22 cellular contexts compared by ENCODE assay signal in the genomic region with DNA sequence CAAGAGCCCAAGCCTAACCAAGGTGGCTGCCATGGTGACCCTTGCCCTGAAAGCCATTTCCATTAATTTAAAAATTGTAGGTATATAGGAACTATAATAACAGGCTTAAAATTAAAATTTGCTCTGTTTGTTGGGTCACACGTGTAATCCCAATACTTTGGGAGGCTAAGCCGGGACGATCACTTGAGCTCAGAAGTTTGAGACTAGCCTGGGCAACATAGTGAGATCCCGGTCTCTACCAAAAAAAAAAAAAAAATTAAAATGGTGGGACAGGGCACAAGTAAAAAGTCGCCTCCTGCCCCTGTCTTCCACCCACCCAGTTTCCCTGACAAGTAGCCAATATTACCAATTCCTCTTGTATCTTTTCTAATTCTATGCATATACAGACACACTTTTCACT. TPM values are rescaled to one million over a fixed set of nuclear protein-coding genes. Genes with fewer than 3 reads are reported as not detected.
DNase-seq lines count a peak whose midpoint lies in the region; ATAC-seq and TF ChIP-seq lines count a peak whose summit lies in the region.
"Had no signal": no experiment of that assay in that cellular context is flagged by ENCODE, and none has a peak within 500 bp of the region (broad histone marks: within the 10 kb centered on the region; RNA-seq: fewer than 3 reads in every experiment).

No MANE protein-coding gene starts in this region.

- TF ChIP-seq CTCF in gastroesophageal sphincter (IDR thresholded peaks at IDR 0.05): no peak

- peaks cover 76% of the 10 kb centered on the region for H3K36me3 Mint-ChIP-seq in stimulated activated naive CD8-positive, alpha-beta T cell treated with anti-CD3 and anti-CD28 coated beads, Interleukin-15, Interleukin-2, amounts not matched to agents 100 ng/mL and 50 ng/mL, for 24 hours (ENCODE audit: low read depth)
- H3K36me3 Mint-ChIP-seq in activated T-helper 17 cell treated with anti-CD3 and anti-CD28 coated beads, Interleukin-2, amount 50 U/mL, for 72 hours (ENCODE audit: low read depth): peaks cover 96% of the 10 kb centered on the region
- peaks cover 25% of the 10 kb centered on the region for H3K36me3 Mint-ChIP-seq in memory B cell

- no peak overlapping the region for H3K4me3 ChIP-seq in gastroesophageal sphincter
- H3K4me3 ChIP-seq: heart left ventricle, testis, uterus had no signal

- H3K36me3 ChIP-seq in gastroesophageal sphincter: peaks cover 0 to 9% of the 10 kb centered on the region in 2 donors
- H3K36me3 ChIP-seq: uterus had no signal

- no peaks in the 10 kb centered on the region for H3K9me3 ChIP-seq in gastroesophageal sphincter
- H3K9me3 ChIP-seq: heart left ventricle, testis, uterus had no signal

- no peaks in the 10 kb centered on the region for H3K27me3 ChIP-seq in gastroesophageal sphincter
- H3K27me3 ChIP-seq: heart left ventricle, testis, uterus had no signal

- H3K4me1 ChIP-seq in gastroesophageal sphincter: peaks cover 2 to 99% (median 14%) of the 10 kb centered on the region in 3 donors

- peak overlapping the region; percentile 28 for H3K4me3 Mint-ChIP-seq in stimulated activated naive CD8-positive, alpha-beta T cell treated with anti-CD3 and anti-CD28 coated beads, Interleukin-15, Interleukin-2, amounts not matched to agents 100 ng/mL and 50 ng/mL, for 24 hours
- H3K4me3 Mint-ChIP-seq in stimulated activated naive CD8-positive, alpha-beta T cell treated with anti-CD3 and anti-CD28 coated beads, Interleukin-15, amount 100 ng/mL, for 72 hours: no peak overlapping the region
- H3K4me3 Mint-ChIP-seq in activated T-helper 17 cell treated with anti-CD3 and anti-CD28 coated beads, Interleukin-2, amount 50 U/mL, for 72 hours: peak overlapping the region; percentile 51
- H3K4me3 Mint-ChIP-seq in memory B cell: no peak overlapping the region

- peaks cover 93% of the 10 kb centered on the region for H3K4me1 Mint-ChIP-seq in stimulated activated naive CD8-positive, alpha-beta T cell treated with anti-CD3 and anti-CD28 coated beads, Interleukin-15, Interleukin-2, amounts not matched to agents 100 ng/mL and 50 ng/mL, for 24 hours (ENCODE audit: low read depth)
- peaks cover 70% of the 10 kb centered on the region for H3K4me1 Mint-ChIP-seq in stimulated activated naive CD8-positive, alpha-beta T cell treated with anti-CD3 and anti-CD28 coated beads, Interleukin-15, amount 100 ng/mL, for 72 hours
- peaks cover 46% of the 10 kb centered on the region for H3K4me1 Mint-ChIP-seq in activated T-helper 17 cell treated with anti-CD3 and anti-CD28 coated beads, Interleukin-2, amount 50 U/mL, for 72 hours
- H3K4me1 Mint-ChIP-seq in memory B cell: peaks cover 51% of the 10 kb centered on the region

- 87 to 94% methylated on average over 5 of the region's 5 CpGs for WGBS in gastroesophageal sphincter (ENCODE audit: low coverage in 1 of 2), 2 donors

- H3K27ac Mint-ChIP-seq in stimulated activated naive CD8-positive, alpha-beta T cell treated with anti-CD3 and anti-CD28 coated beads, Interleukin-15, Interleukin-2, amounts not matched to agents 100 ng/mL and 50 ng/mL, for 24 hours: peak overlapping the region; percentile 74
- no peak overlapping the region for H3K27ac Mint-ChIP-seq in stimulated activated naive CD8-positive, alpha-beta T cell treated with anti-CD3 and anti-CD28 coated beads, Interleukin-15, amount 100 ng/mL, for 72 hours
- no peak overlapping the region for H3K27ac Mint-ChIP-seq in activated T-helper 17 cell treated with anti-CD3 and anti-CD28 coated beads, Interleukin-2, amount 50 U/mL, for 72 hours
- H3K27ac Mint-ChIP-seq in memory B cell: peak overlapping the region; percentile 79

- H3K9me3 Mint-ChIP-seq in stimulated activated naive CD8-positive, alpha-beta T cell treated with anti-CD3 and anti-CD28 coated beads, Interleukin-15, Interleukin-2, amounts not matched to agents 100 ng/mL and 50 ng/mL, for 24 hours: peaks cover 6% of the 10 kb centered on the region
- H3K9me3 Mint-ChIP-seq in stimulated activated naive CD8-positive, alpha-beta T cell treated with anti-CD3 and anti-CD28 coated beads, Interleukin-15, amount 100 ng/mL, for 72 hours: no peaks in the 10 kb centered on the region
- no peaks in the 10 kb centered on the region for H3K9me3 Mint-ChIP-seq in activated T-helper 17 cell treated with anti-CD3 and anti-CD28 coated beads, Interleukin-2, amount 50 U/mL, for 72 hours
- H3K9me3 Mint-ChIP-seq in memory B cell: no peaks in the 10 kb centered on the region
- H3K9me3 Mint-ChIP-seq: T-cell had no signal

- no peak for ATAC-seq in stimulated activated naive CD8-positive, alpha-beta T cell treated with anti-CD3 and anti-CD28 coated beads, Interleukin-15, amount 100 ng/mL, for 72 hours
- no peak for ATAC-seq in activated T-helper 17 cell treated with anti-CD3 and anti-CD28 coated beads, Interleukin-2, amount 50 U/mL, for 72 hours (replicated peaks)
- ATAC-seq in memory B cell (ENCODE audit: low read depth) (no peak), gastroesophageal sphincter (no peak), HG03175 (IDR thresholded peaks at IDR 0.05; ENCODE audit: unreplicated experiment) (no peak)
- ATAC-seq: Panc1, T-cell had no signal

- TF ChIP-seq EP300 in gastroesophageal sphincter (IDR thresholded peaks at IDR 0.05): no peak

- no peak for DNase-seq in stimulated activated naive CD8-positive, alpha-beta T cell treated with anti-CD3 and anti-CD28 coated beads, Interleukin-15, amount 100 ng/mL, for 72 hours
- DNase-seq in memory B cell (ENCODE audit: low spot score in 2 of 2) (no peak), COLO829 (ENCODE audit: low spot score) (no peak)
- DNase-seq: activated T-cell treated with anti-CD3 and anti-CD28 coated beads, Interleukin-2, amount 50 U/mL, for 1 hour; GOT3; KBM-7; MV-4-11; NCI-H1694; NCI-H2171 treated with DMSO at 0.1 percent for 48 hours; NCI-H524 treated with DMSO at 0.1 percent for 48 hours; occipital lobe; SIG-M5; T-cell had no signal

- no peaks in the 10 kb centered on the region for H3K27me3 Mint-ChIP-seq in stimulated activated naive CD8-positive, alpha-beta T cell treated with anti-CD3 and anti-CD28 coated beads, Interleukin-15, Interleukin-2, amounts not matched to agents 100 ng/mL and 50 ng/mL, for 24 hours
- no peaks in the 10 kb centered on the region for H3K27me3 Mint-ChIP-seq in stimulated activated naive CD8-positive, alpha-beta T cell treated with anti-CD3 and anti-CD28 coated beads, Interleukin-15, amount 100 ng/mL, for 72 hours
- H3K27me3 Mint-ChIP-seq in activated T-helper 17 cell treated with anti-CD3 and anti-CD28 coated beads, Interleukin-2, amount 50 U/mL, for 72 hours: no peaks in the 10 kb centered on the region
- no peaks in the 10 kb centered on the region for H3K27me3 Mint-ChIP-seq in memory B cell
- H3K27me3 Mint-ChIP-seq: T-cell had no signal

- no peak for TF ChIP-seq POLR2A in gastroesophageal sphincter (IDR thresholded peaks at IDR 0.05)

- H3K27ac ChIP-seq in gastroesophageal sphincter: no peak overlapping the region
- H3K27ac ChIP-seq: C4-2B, heart left ventricle, uterus had no signal

RNA-seq across cellular contexts. Expression of a gene that starts 6.6 kb away (rescaled TPM):
- total RNA-seq in activated T-helper 17 cell treated with anti-CD3 and anti-CD28 coated beads, Interleukin-2, amount 50 U/mL, for 72 hours: 100 to 1,000 TPM; 284 to 302 TPM
- total RNA-seq in gastroesophageal sphincter: 10 to 100 TPM; 65.7 to 93.7 (median 84.1) TPM

RNA-seq across cellular contexts. Expression of a gene that starts 7.3 kb away (rescaled TPM):
- 1 to 10 TPM; 9.4 to 9.7 TPM for total RNA-seq in activated T-helper 17 cell treated with anti-CD3 and anti-CD28 coated beads, Interleukin-2, amount 50 U/mL, for 72 hours
- total RNA-seq in gastroesophageal sphincter: 10 to 100 TPM; 18.2 to 34.1 (median 19.9) TPM

RNA-seq across cellular contexts. Expression of a gene that starts 48.3 kb away (rescaled TPM):
- total RNA-seq in activated T-helper 17 cell treated with anti-CD3 and anti-CD28 coated beads, Interleukin-2, amount 50 U/mL, for 72 hours: 10 to 100 TPM; 54.7 to 59.3 TPM
- 10 to 100 TPM; 13.4 to 25.3 (median 18.8) TPM for total RNA-seq in gastroesophageal sphincter

Comparison
In these comparisons a context has a peak if more than half of its experiments do, and no peak if none do; other contexts are left out.
1. H3K27ac Mint-ChIP-seq: peak in stimulated activated naive CD8-positive, alpha-beta T cell treated with anti-CD3 and anti-CD28 coated beads, Interleukin-15, Interleukin-2, amounts not matched to agents 100 ng/mL and 50 ng/mL, for 24 hours (single experiment) and memory B cell (single experiment); none in stimulated activated naive CD8-positive, alpha-beta T cell treated with anti-CD3 and anti-CD28 coated beads, Interleukin-15, amount 100 ng/mL, for 72 hours (0 of 2) and activated T-helper 17 cell treated with anti-CD3 and anti-CD28 coated beads, Interleukin-2, amount 50 U/mL, for 72 hours (single experiment).
2. H3K4me3 Mint-ChIP-seq: peak in stimulated activated naive CD8-positive, alpha-beta T cell treated with anti-CD3 and anti-CD28 coated beads, Interleukin-15, Interleukin-2, amounts not matched to agents 100 ng/mL and 50 ng/mL, for 24 hours (single experiment) and activated T-helper 17 cell treated with anti-CD3 and anti-CD28 coated beads, Interleukin-2, amount 50 U/mL, for 72 hours (single experiment); none in stimulated activated naive CD8-positive, alpha-beta T cell treated with anti-CD3 and anti-CD28 coated beads, Interleukin-15, amount 100 ng/mL, for 72 hours (0 of 2) and memory B cell (single experiment).